Comparison of ENCODE assay signal across 9 cellular contexts in genomic region chr7:116527521-116527920, GRCh38. TPM values are rescaled to one million over a fixed set of nuclear protein-coding genes. Genes with fewer than 3 reads are reported as not detected.
A peak's percentile ranks its signal among the peaks of the same experiment; 100 is the strongest.
DNase-seq lines count a peak whose midpoint lies in the region; ATAC-seq, FAIRE-seq and TF ChIP-seq lines count a peak whose summit lies in the region.
"Had no signal": no experiment of that assay in that cellular context is flagged by ENCODE, and none has a peak within 500 bp of the region (broad histone marks: within the 10 kb centered on the region; RNA-seq: fewer than 3 reads in every experiment).

No MANE protein-coding gene starts in this region.

- H3K9ac ChIP-seq in IMR-90 (ENCODE audit: low read depth, low read length) (peak overlapping the region; percentile 97), keratinocyte (ENCODE audit: control insufficient read depth, extremely low read depth, insufficient read depth, low read length) (peak overlapping the region; percentile 100)

- no peak for TF ChIP-seq EP300 in transverse colon (IDR thresholded peaks at IDR 0.05; ENCODE audit: low read depth)

- H3K79me1 ChIP-seq in IMR-90 (ENCODE audit: low read depth in 1 of 2, low read length in 2 of 2) = peaks cover 0 to 25% of the 10 kb centered on the region in 2 experiments; a peak in 2 of 4 replicates

- ATAC-seq in IMR-90 (ENCODE audit: low read depth) (no peak), GM21390 (IDR thresholded peaks at IDR 0.05; ENCODE audit: unreplicated experiment) (no peak), HG02678 (IDR thresholded peaks at IDR 0.05; ENCODE audit: unreplicated experiment) (no peak)
- ATAC-seq: activated CD8-positive, alpha-beta T cell treated with anti-CD3 and anti-CD28 coated beads for 36 hours; stimulated activated naive B cell treated with anti-CD40 and anti-IgM and Interleukin-4, amounts not matched to agents 10 μg/mL and 1 μg/mL and 100 μg/mL, for 72 hours had no signal

- CTCF ChIA-PET in IMR-90 (lab: Yijun Ruan, JAX) = interaction anchor here (0.6 to 2.3 kb wide), 5 partner anchors 26 to 296 kb away, joined by 3 to 12 read pairs (median 4); no protein-coding TSS in a partner anchor

- H3K79me2 ChIP-seq in keratinocyte (ENCODE audit: control insufficient read depth, insufficient read depth, low read length) = peaks cover 79% of the 10 kb centered on the region

- POLR2A ChIA-PET in IMR-90 (lab: Charles Lee; ENCODE audit: unreplicated experiment) = interaction anchor here (0.5 to 1.2 kb wide), 4 partner anchors 36 to 389 kb away, joined by 3 to 4 read pairs (median 4); no protein-coding TSS in a partner anchor

- peaks cover 9% of the 10 kb centered on the region for H3K4me1 ChIP-seq in IMR-90 (ENCODE audit: control insufficient read depth, insufficient read depth, low read length)
- H3K4me1 ChIP-seq in ascending aorta = peaks cover 0 to 20% of the 10 kb centered on the region in 2 donors
- H3K4me1 ChIP-seq in keratinocyte (ENCODE audit: control insufficient read depth, extremely low read depth, insufficient read depth, low read length) = peaks cover 56% of the 10 kb centered on the region
- H3K4me1 ChIP-seq in transverse colon = peaks cover 0 to 32% (median 19%) of the 10 kb centered on the region in 4 donors

- H3K36me3 ChIP-seq in IMR-90 (ENCODE audit: control insufficient read depth, insufficient read depth, low read length) (peaks cover 20% of the 10 kb centered on the region), ascending aorta (peaks cover 0 to 9% of the 10 kb centered on the region in 2 donors), keratinocyte (ENCODE audit: control insufficient read depth in 2 of 2, extremely low read depth in 1 of 2, insufficient read depth in 2 of 2, low read length in 2 of 2) (peaks cover 24 to 36% of the 10 kb centered on the region in 2 experiments), transverse colon (no peaks in the 10 kb centered on the region)

- H2BK15ac ChIP-seq in IMR-90 (ENCODE audit: low read depth, low read length) = peak overlapping the region; percentile 13; the same call in 2 of the 3 replicates

- H3K9me3 ChIP-seq in IMR-90 (ENCODE audit: control insufficient read depth, insufficient read depth, low read length) (no peaks in the 10 kb centered on the region), ascending aorta (no peaks in the 10 kb centered on the region), keratinocyte (ENCODE audit: control insufficient read depth, low read depth, low read length) (no peaks in the 10 kb centered on the region), transverse colon (no peaks in the 10 kb centered on the region)

- peak; percentile 45; the same call in 1 of the 2 replicates for TF ChIP-seq POLR2A in IMR-90 (IDR thresholded peaks at IDR 0.05; ENCODE audit: low read depth, low read length)
- TF ChIP-seq POLR2A in transverse colon (IDR thresholded peaks at IDR 0.05) = no peak

- peak overlapping the region; percentile 61; the same call in 1 of the 2 replicates for H2BK120ac ChIP-seq in IMR-90 (ENCODE audit: low read depth, low read length)

- H2BK5ac ChIP-seq in IMR-90 (ENCODE audit: low read depth, low read length, poor library complexity, severe bottlenecking) = peak overlapping the region; percentile 99

- in situ Hi-C loops in IMR-90 (cut with MboI; ENCODE audit: low sequenced_read_pairs) (loop anchor here (10.0 kb wide), 1 partner anchor 353 kb away; no protein-coding TSS in a partner anchor), transverse colon (cut with MboI; ENCODE audit: low pct_ligation_motif_present in 1 of 4, low pct_unique_long_range_greater_than_20kb in 1 of 4, low sequenced_read_pairs in 3 of 4) (loop anchor here in 1 of 4 donors (10.0 kb wide), 1 partner anchor 263 kb away; no protein-coding TSS in a partner anchor)

- H3K4ac ChIP-seq in IMR-90 (ENCODE audit: low read depth, low read length) = peak overlapping the region; percentile 87

- FAIRE-seq in keratinocyte (lab: Jason Lieb, UNC) = no peak

- H2AK5ac ChIP-seq in IMR-90 (ENCODE audit: low read depth, low read length) = peak overlapping the region; percentile 73; the same call in 1 of the 2 replicates

- H3K9me1 ChIP-seq in IMR-90 (ENCODE audit: insufficient read depth, low read length) (peaks cover 9% of the 10 kb centered on the region; the same call in 1 of the 2 replicates), keratinocyte (ENCODE audit: control insufficient read depth, extremely low read depth, insufficient read depth, low read length) (no peaks in the 10 kb centered on the region)

- no peak for TF ChIP-seq CTCF in IMR-90 (conservative IDR thresholded peaks at IDR 0.05; ENCODE audit: low read depth, low read length)
- no peak for TF ChIP-seq CTCF in ascending aorta (IDR thresholded peaks at IDR 0.05)
- no peak for TF ChIP-seq CTCF in keratinocyte (optimal IDR thresholded peaks at IDR 0.05 in 1 of 3, IDR thresholded peaks at IDR 0.05 in 1 of 3, conservative IDR thresholded peaks at IDR 0.05 in 1 of 3; ENCODE audit: extremely low read depth in 1 of 3, insufficient read depth in 2 of 3, low read length in 3 of 3)
- no peak for TF ChIP-seq CTCF in transverse colon (IDR thresholded peaks at IDR 0.05)

- H3K18ac ChIP-seq in IMR-90 (ENCODE audit: low read depth, low read length) = peak overlapping the region; percentile 87

- peak overlapping the region; percentile 100; the same call in 1 of the 2 replicates for H3K23ac ChIP-seq in IMR-90 (ENCODE audit: low read depth, low read length)

- H4K20me1 ChIP-seq in IMR-90 (ENCODE audit: insufficient read depth, low read length) (peaks cover 17% of the 10 kb centered on the region), keratinocyte (ENCODE audit: control insufficient read depth, extremely low read depth, insufficient read depth, low read length) (peaks cover 8% of the 10 kb centered on the region)

- no peak overlapping the region for H2AFZ ChIP-seq in IMR-90 (replicated peaks; ENCODE audit: low read length, poor library complexity)
- H2AFZ ChIP-seq in keratinocyte (ENCODE audit: control insufficient read depth, low read length) = no peak overlapping the region

- H2AK9ac ChIP-seq in IMR-90 (replicated peaks; ENCODE audit: low read depth, low read length, poor library complexity) = peak overlapping the region; percentile 3

- DNase-seq in IMR-90 = peak; percentile 56
- DNase-seq in ascending aorta (ENCODE audit: low spot score in 2 of 2) = no peak
- no peak for DNase-seq in keratinocyte (ENCODE audit: low read depth, low spot score)
- DNase-seq in transverse colon = no peak
- no peak for DNase-seq in activated naive CD4-positive, alpha-beta T cell (lab: John Stamatoyannopoulos, UW)
- DNase-seq: activated CD8-positive, alpha-beta T cell treated with anti-CD3 and anti-CD28 coated beads for 36 hours; stimulated activated naive B cell treated with anti-CD40 and anti-IgM and Interleukin-4, amounts not matched to agents 10 μg/mL and 1 μg/mL and 100 μg/mL, for 72 hours had no signal

- BruUV-seq in IMR-90 (replicated peaks; lab: Mats Ljungman, UMichigan) = TSS peak; percentile 74

- TF ChIP-seq RAD21 in IMR-90 (IDR thresholded peaks at IDR 0.05; ENCODE audit: low read length) = no peak

- peak overlapping the region; percentile 55 for H4K91ac ChIP-seq in IMR-90 (ENCODE audit: insufficient read depth, low read depth, low read length)

- dilution Hi-C loops in IMR-90 (cut with HindIII; ENCODE audit: low sequenced_read_pairs, unreplicated experiment) = no loop called here
- dilution Hi-C loops in keratinocyte (cut with MboI; ENCODE audit: extremely low pct_ligation_motif_present, low sequenced_read_pairs) = no loop called here

- H3K27ac ChIP-seq in IMR-90 (ENCODE audit: insufficient read depth, low read length) (peak overlapping the region; percentile 97), ascending aorta (peak overlapping the region; percentile 97 to 99), keratinocyte (ENCODE audit: control insufficient read depth, insufficient read depth, low read length) (peak overlapping the region; percentile 98), transverse colon (peak overlapping the region; percentile 81 to 92 (median 90))

- intact Hi-C loops in IMR-90 (cut with micrococcal nuclease) (loop anchor here (2.0 to 5.0 kb wide), 5 partner anchors 27 to 390 kb away; no protein-coding TSS in a partner anchor), ascending aorta (cut with DNase I) (loop anchor here (2.0 to 5.0 kb wide), 7 partner anchors 31 to 350 kb away; partner anchors contain the start of gene TES), transverse colon (cut with DNase I; ENCODE audit: low total_unique reads) (loop anchor here (10.0 kb wide), 3 partner anchors 57 to 263 kb away; no protein-coding TSS in a partner anchor)

- H2BK20ac ChIP-seq in IMR-90 (ENCODE audit: low read depth, low read length) = peak overlapping the region; percentile 66

- peak overlapping the region; percentile 85 for H3K4me2 ChIP-seq in IMR-90 (ENCODE audit: low read depth, low read length)
- peak overlapping the region; percentile 99 for H3K4me2 ChIP-seq in keratinocyte (ENCODE audit: control insufficient read depth, extremely low read depth, insufficient read depth, low read depth, low read length)

- H4K5ac ChIP-seq in IMR-90 (ENCODE audit: low read depth, low read length) = peak overlapping the region; percentile 91

- H3K27me3 ChIP-seq in IMR-90 (ENCODE audit: control insufficient read depth, insufficient read depth, low read length) (no peaks in the 10 kb centered on the region), ascending aorta (no peaks in the 10 kb centered on the region), keratinocyte (ENCODE audit: control insufficient read depth, extremely low read depth, insufficient read depth, low read length) (no peaks in the 10 kb centered on the region), transverse colon (peaks cover 48% of the 10 kb centered on the region)

- peak overlapping the region; percentile 97 for H3K56ac ChIP-seq in IMR-90 (ENCODE audit: extremely low read depth, insufficient read depth, low read length)

- peak overlapping the region; percentile 71 to 94 for H4K8ac ChIP-seq in IMR-90 (ENCODE audit: low read depth in 2 of 2, low read length in 2 of 2)

- peak overlapping the region; percentile 88 for H3K14ac ChIP-seq in IMR-90 (replicated peaks; ENCODE audit: low read depth, low read length)

- H3K4me3 ChIP-seq in IMR-90 (ENCODE audit: insufficient read depth, low read depth, low read length) (peak overlapping the region; percentile 72), ascending aorta (peak overlapping the region; percentile 75 to 98), keratinocyte (ENCODE audit: control insufficient read depth in 2 of 3, extremely low read depth in 1 of 3, insufficient read depth in 2 of 3, low read depth in 1 of 3, low read length in 3 of 3) (peak overlapping the region; percentile 73 to 98 (median 96)), transverse colon (peak overlapping the region in 3 of 4 donors; percentile 49 to 65 (median 60))

- WGBS in IMR-90 (ENCODE audit: extremely low coverage in 2 of 2, insufficient read length in 1 of 2), 2 experiments = no CpG with 5 or more reads among the region's 3 CpGs
- 48 to 52% methylated on average over 3 of the region's 3 CpGs for WGBS in transverse colon (ENCODE audit: low coverage in 1 of 2), 2 donors

RNA-seq across cellular contexts. Expression of gene CAV1, which starts 2.7 kb away (rescaled TPM):
- 1,496 and 1,592 TPM in 2 replicates for total RNA-seq in IMR-90 (2012; rRNA removed)
- polyA plus RNA-seq in IMR-90 (2012; rRNA removed) = 1,549 and 1,808 TPM in 2 replicates
- polyA plus RNA-seq in IMR-90 (2012; cell fraction: cytosol; rRNA removed) = 1,102 and 4,328 TPM in 2 replicates
- polyA plus RNA-seq in IMR-90 (2012; cell fraction: nucleus; rRNA removed; ENCODE audit: low replicate concordance) = 319 and 633 TPM in 2 replicates
- 156 TPM for total RNA-seq in ascending aorta
- polyA plus RNA-seq in keratinocyte = 2,867 to 2,979 TPM (median 2,905 TPM) in 3 replicates
- 537 TPM for polyA plus RNA-seq in keratinocyte (2011; ENCODE audit: low read depth)
- polyA plus RNA-seq in keratinocyte (2011; cell fraction: cytosol; rRNA removed) = 3,107 and 4,303 TPM in 2 replicates
- polyA plus RNA-seq in keratinocyte (2011; cell fraction: nucleus; rRNA removed) = 2,001 and 2,393 TPM in 2 replicates
- polyA plus RNA-seq in keratinocyte (2012; ENCODE audit: low replicate concordance) = 370 and 1,627 TPM in 2 replicates
- 4,413 to 5,248 TPM (median 4,690 TPM) in 3 replicates for polyA minus RNA-seq in keratinocyte
- polyA minus RNA-seq in keratinocyte (2011; cell fraction: cytosol; rRNA and poly(A)+ RNA removed) = 1,844 TPM
- polyA minus RNA-seq in keratinocyte (2011; cell fraction: nucleus; rRNA and poly(A)+ RNA removed) = 723 and 1,290 TPM in 2 replicates
- total RNA-seq in transverse colon = 10 to 100 TPM; 52.2 to 73.8 (median 62.2) TPM

RNA-seq across cellular contexts. Expression of gene CAV2, which starts 28.0 kb away (rescaled TPM):
- total RNA-seq in IMR-90 (2012; rRNA removed) = 199 and 217 TPM in 2 replicates
- polyA plus RNA-seq in IMR-90 (2012; rRNA removed) = 217 and 265 TPM in 2 replicates
- polyA plus RNA-seq in IMR-90 (2012; cell fraction: cytosol; rRNA removed) = 110 and 169 TPM in 2 replicates
- 42.8 and 115 TPM in 2 replicates for polyA plus RNA-seq in IMR-90 (2012; cell fraction: nucleus; rRNA removed; ENCODE audit: low replicate concordance)
- total RNA-seq in ascending aorta = 92.6 TPM
- 467 to 631 TPM (median 530 TPM) in 3 replicates for polyA plus RNA-seq in keratinocyte
- polyA plus RNA-seq in keratinocyte (2011; ENCODE audit: low read depth) = 140 TPM
- polyA plus RNA-seq in keratinocyte (2011; cell fraction: cytosol; rRNA removed) = 511 and 813 TPM in 2 replicates
- 329 and 358 TPM in 2 replicates for polyA plus RNA-seq in keratinocyte (2011; cell fraction: nucleus; rRNA removed)
- 170 and 280 TPM in 2 replicates for polyA plus RNA-seq in keratinocyte (2012; ENCODE audit: low replicate concordance)
- 373 to 543 TPM (median 498 TPM) in 3 replicates for polyA minus RNA-seq in keratinocyte
- polyA minus RNA-seq in keratinocyte (2011; cell fraction: cytosol; rRNA and poly(A)+ RNA removed) = 618 TPM
- polyA minus RNA-seq in keratinocyte (2011; cell fraction: nucleus; rRNA and poly(A)+ RNA removed) = 114 and 202 TPM in 2 replicates
- total RNA-seq in transverse colon = 10 to 100 TPM in 3 of 4 donors, 1 to 10 TPM in 1; 4.1 to 28.3 (median 13.9) TPM
- total RNA-seq: activated CD8-positive, alpha-beta T cell treated with anti-CD3 and anti-CD28 coated beads for 36 hours had no signal
